Comparison of ENCODE assay signal across 11 cellular contexts in the genomic region with DNA sequence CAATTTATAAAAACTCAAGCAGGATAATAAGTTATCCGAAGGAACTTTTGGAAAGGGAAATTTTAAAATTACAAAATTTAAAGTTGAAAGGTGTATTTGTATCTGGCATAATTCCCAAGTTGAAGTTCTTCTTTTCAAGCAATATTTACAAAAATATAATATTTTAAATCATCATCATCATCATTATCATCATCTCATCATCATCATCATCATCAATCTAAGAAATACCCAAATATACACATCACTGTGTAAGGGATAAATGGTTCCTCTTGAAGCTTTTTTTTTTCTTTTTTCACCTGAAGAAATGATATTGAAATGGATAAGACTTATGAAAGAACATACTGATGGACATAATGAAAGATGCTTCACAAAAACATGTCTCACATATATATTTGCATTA.
"Had no signal": no experiment of that assay in that cellular context is flagged by ENCODE, and none has a peak within 500 bp of the region (broad histone marks: within the 10 kb centered on the region; RNA-seq: fewer than 3 reads in every experiment).

No MANE protein-coding gene starts in this region.

- H3K27ac ChIP-seq: GM23248 had no signal

- H3K9me3 Mint-ChIP-seq: GM23338, H9, HFFc6 had no signal

- ATAC-seq: GM23338, HCT116 had no signal

- H3K9ac ChIP-seq: GM23248 had no signal

- FAIRE-seq: H1, H54 had no signal

- DNase-seq: GM23248, GOT3, H7, H9, HCEC 1CT, HFFc6 had no signal

- H3K9me3 ChIP-seq: HAP-1 had no signal

- H3K4me3 ChIP-seq: GM23248, GM23338, HAP-1 had no signal

- H2AFZ ChIP-seq: GM23248, GM23338 had no signal

- H3K27ac Mint-ChIP-seq: GM23338, H9, HFFc6 had no signal

- H3K4me2 ChIP-seq: GM23338 had no signal

- H3K4me3 Mint-ChIP-seq: GM23338, H9, HFFc6 had no signal

- H3K36me3 ChIP-seq: HAP-1 had no signal
